ENCODE assay signal across 24 cellular contexts in the genomic region with DNA sequence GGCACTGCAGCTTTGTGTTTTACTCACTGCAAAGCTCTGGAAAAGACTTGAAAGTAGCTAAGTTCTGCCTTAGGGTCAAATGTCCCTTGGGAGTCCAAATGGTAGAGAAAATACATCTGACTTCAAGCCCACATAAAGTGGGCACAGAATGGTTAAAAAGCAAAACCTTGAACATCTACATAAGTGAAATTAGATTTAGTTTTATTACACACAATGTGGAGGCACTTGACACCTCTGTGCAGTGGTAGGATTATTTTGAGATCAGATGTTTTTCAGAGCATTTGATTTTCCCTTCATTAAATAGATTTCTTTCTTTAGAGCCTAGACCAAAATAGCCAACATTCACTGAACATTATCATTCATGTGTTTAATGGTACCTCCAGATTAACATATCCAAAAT. TPM values are rescaled to one million over a fixed set of nuclear protein-coding genes. Genes with fewer than 3 reads are reported as not detected.
DNase-seq lines count a peak whose midpoint lies in the region; ATAC-seq and TF ChIP-seq lines count a peak whose summit lies in the region.
"Had no signal": no experiment of that assay in that cellular context is flagged by ENCODE, and none has a peak within 500 bp of the region (broad histone marks: within the 10 kb centered on the region; RNA-seq: fewer than 3 reads in every experiment).

No MANE protein-coding gene starts in this region.

- 0 out of 2 replicates have a peak overlapping the region, but pooled peaks have one; percentile 8 for H3K4me2 ChIP-seq in DOHH2 (ENCODE audit: low read length)
- peak overlapping the region; percentile 18 for H3K4me2 ChIP-seq in OCI-LY7 (ENCODE audit: low read length)
- no peak overlapping the region for H3K4me2 ChIP-seq in hepatocyte
- H3K4me2 ChIP-seq: A549, BLaER1, GM23338 had no signal

- H3K4me3 ChIP-seq in DOHH2 (ENCODE audit: low read length): no peak overlapping the region
- H3K4me3 ChIP-seq in OCI-LY7 (ENCODE audit: low read depth, low read length, poor library complexity, severe bottlenecking): no peak overlapping the region
- no peak overlapping the region for H3K4me3 ChIP-seq in heart right ventricle
- H3K4me3 ChIP-seq in hepatocyte: no peak overlapping the region
- H3K4me3 ChIP-seq: A549, BLaER1, GM12878, GM23338 had no signal

- POLR2A ChIA-PET in OCI-LY7 (lab: Charles Lee): interaction anchor here (0.7 to 2.8 kb wide), 8 partner anchors 10 to 586 kb away, joined by 3 to 8 read pairs (median 4); partner anchors contain the start of gene FCRL3

- ATAC-seq in naive B cell (ENCODE audit: low read depth in 2 of 2) (no peak), HG02623 (IDR thresholded peaks at IDR 0.05; ENCODE audit: unreplicated experiment) (no peak), heart right ventricle (no peak)
- ATAC-seq: A549; CD8-positive, alpha-beta T cell; GM12878; GM23338; HCT116 had no signal

- no peaks in the 10 kb centered on the region for H3K36me3 Mint-ChIP-seq in naive B cell
- H3K36me3 Mint-ChIP-seq: CD4-positive, CD25-positive, alpha-beta regulatory T cell; CD8-positive, alpha-beta T cell had no signal

- BruUV-seq in OCI-LY7 (replicated peaks; lab: Mats Ljungman, UMichigan): no TSS peak

- CTCF ChIA-PET in OCI-LY7 (lab: Charles Lee; ENCODE audit: unreplicated experiment): no interaction called here

- no peaks in the 10 kb centered on the region for H3K27me3 ChIP-seq in DOHH2 (ENCODE audit: control insufficient read depth, low read length)
- H3K27me3 ChIP-seq in heart right ventricle: no peaks in the 10 kb centered on the region
- H3K27me3 ChIP-seq in hepatocyte: no peaks in the 10 kb centered on the region
- H3K27me3 ChIP-seq: BLaER1 had no signal

- H3K4me1 ChIP-seq in DOHH2 (ENCODE audit: control insufficient read depth, low read length): peaks cover 51% of the 10 kb centered on the region
- H3K4me1 ChIP-seq in OCI-LY7 (ENCODE audit: insufficient read depth, low read length, poor library complexity, severe bottlenecking): peaks cover 55% of the 10 kb centered on the region
- H3K4me1 ChIP-seq in heart right ventricle: no peaks in the 10 kb centered on the region
- H3K4me1 ChIP-seq in hepatocyte (ENCODE audit: insufficient read depth): no peaks in the 10 kb centered on the region
- H3K4me1 ChIP-seq: A549, BLaER1, Caco-2 had no signal

- TF ChIP-seq CTCF in DOHH2 (IDR thresholded peaks at IDR 0.05; ENCODE audit: low read depth, low read length, poor library complexity, severe bottlenecking): no peak
- no peak for TF ChIP-seq CTCF in OCI-LY7 (conservative IDR thresholded peaks at IDR 0.05; ENCODE audit: low read length)
- TF ChIP-seq CTCF in heart right ventricle (IDR thresholded peaks at IDR 0.05): no peak
- no peak for TF ChIP-seq CTCF in hepatocyte (IDR thresholded peaks at IDR 0.05; ENCODE audit: poor library complexity)

- H3F3A ChIP-seq in DOHH2 (ENCODE audit: control insufficient read depth, insufficient read depth): peaks cover 13% of the 10 kb centered on the region; the same call in 1 of the 2 replicates

- H3K9me2 ChIP-seq in DOHH2 (replicated peaks; ENCODE audit: control insufficient read depth, low read length): no peaks in the 10 kb centered on the region
- H3K9me2 ChIP-seq in OCI-LY7 (ENCODE audit: insufficient read depth, low read length): no peaks in the 10 kb centered on the region
- H3K9me2 ChIP-seq in hepatocyte (replicated peaks; ENCODE audit: insufficient read depth): no peaks in the 10 kb centered on the region

- peaks cover 0 to 8% (median 3%) of the 10 kb centered on the region in 7 donors for H3K9me3 Mint-ChIP-seq in naive B cell
- H3K9me3 Mint-ChIP-seq: CD8-positive, alpha-beta T cell; GM23338; H9 had no signal

- H3K9me3 ChIP-seq in DOHH2 (ENCODE audit: control insufficient read depth, insufficient read depth, low read length) (no peaks in the 10 kb centered on the region), OCI-LY7 (ENCODE audit: low read length) (peaks cover 1% of the 10 kb centered on the region; the same call in 1 of the 2 replicates), heart right ventricle (peaks cover 0 to 2% (median 0%) of the 10 kb centered on the region in 11 donors), hepatocyte (ENCODE audit: low read depth) (no peaks in the 10 kb centered on the region)
- H3K9me3 ChIP-seq: A549, BLaER1, Caco-2 had no signal

- H3K27ac Mint-ChIP-seq in naive B cell: peak overlapping the region; percentile 4 to 95 (median 73)
- H3K27ac Mint-ChIP-seq: CD8-positive, alpha-beta T cell; GM23338; H9 had no signal

- DNase-seq in OCI-LY7 (ENCODE audit: low spot score): no peak
- no peak for DNase-seq in naive B cell
- DNase-seq in stimulated activated CD4-positive, alpha-beta T cell treated with anti-CD3 and anti-CD28 coated beads, Interleukin-2, amount 100 ng/mL, for 48 hours: no peak
- no peak for DNase-seq in heart right ventricle
- no peak for DNase-seq in hepatocyte (ENCODE audit: low spot score)
- DNase-seq: 8988T; ACHN; Caco-2; CD4-positive, CD25-positive, alpha-beta regulatory T cell; CD8-positive, alpha-beta T cell; DMS153; DND-41; EL; GDM1; H9 had no signal

- H2AFZ ChIP-seq in OCI-LY7 (ENCODE audit: low read length) (peak overlapping the region; percentile 48; the same call in 1 of the 2 replicates), hepatocyte (no peak overlapping the region)
- H2AFZ ChIP-seq: GM23338 had no signal

- no peaks in the 10 kb centered on the region for H4K20me1 ChIP-seq in DOHH2 (ENCODE audit: control insufficient read depth, insufficient read depth, low read depth, low read length)
- no peaks in the 10 kb centered on the region for H4K20me1 ChIP-seq in OCI-LY7 (ENCODE audit: insufficient read depth, low read length)
- no peaks in the 10 kb centered on the region for H4K20me1 ChIP-seq in hepatocyte (ENCODE audit: insufficient read depth, poor library complexity, severe bottlenecking)
- H4K20me1 ChIP-seq: BLaER1 had no signal

- H3K27me3 Mint-ChIP-seq in naive B cell: no peaks in the 10 kb centered on the region
- H3K27me3 Mint-ChIP-seq: CD4-positive, CD25-positive, alpha-beta regulatory T cell had no signal

- no peak overlapping the region for H3K27ac ChIP-seq in DOHH2 (ENCODE audit: low read depth, low read length)
- H3K27ac ChIP-seq in OCI-LY7 (ENCODE audit: low read depth, low read length, poor library complexity, severe bottlenecking): no peak overlapping the region
- H3K27ac ChIP-seq in heart right ventricle: no peak overlapping the region
- H3K27ac ChIP-seq in hepatocyte: no peak overlapping the region
- H3K27ac ChIP-seq: A549, BLaER1, C4-2B had no signal

- H3K4me3 Mint-ChIP-seq in naive B cell: peak overlapping the region in 7 of 8 donors; percentile 32 to 82 (median 51)
- H3K4me3 Mint-ChIP-seq: CD4-positive, CD25-positive, alpha-beta regulatory T cell; CD8-positive, alpha-beta T cell; GM23338; H9 had no signal

- H3K36me3 ChIP-seq in DOHH2 (ENCODE audit: control insufficient read depth, low read length): no peaks in the 10 kb centered on the region
- no peaks in the 10 kb centered on the region; the same call in 1 of the 2 replicates for H3K36me3 ChIP-seq in OCI-LY7 (ENCODE audit: insufficient read depth, low read length)
- no peaks in the 10 kb centered on the region for H3K36me3 ChIP-seq in heart right ventricle
- H3K36me3 ChIP-seq in hepatocyte (replicated peaks; ENCODE audit: insufficient read depth, low read depth): no peaks in the 10 kb centered on the region
- H3K36me3 ChIP-seq: BLaER1 had no signal

- H3K4me1 Mint-ChIP-seq in naive B cell: peaks cover 62 to 90% (median 63%) of the 10 kb centered on the region in 3 donors
- H3K4me1 Mint-ChIP-seq: GM23338, H9 had no signal

- H3K79me2 ChIP-seq in DOHH2 (ENCODE audit: control insufficient read depth, low read length) (no peaks in the 10 kb centered on the region), OCI-LY7 (ENCODE audit: insufficient read depth, low read depth, low read length) (no peaks in the 10 kb centered on the region), hepatocyte (no peaks in the 10 kb centered on the region)

- intact Hi-C loops in OCI-LY7 (cut with micrococcal nuclease; ENCODE audit: unreplicated experiment): no loop called here
- intact Hi-C loops in heart right ventricle (cut with DNase I): no loop called here

RNA-seq across cellular contexts. Expression of gene FCRL3, which starts 11.2 kb away (rescaled TPM):
- 0.77 and 0.88 TPM in 2 replicates for total RNA-seq in OCI-LY7 (2014; rRNA removed; shearing (Covaris generic))
- total RNA-seq in OCI-LY7 (2022) (0.99 and 1.1 TPM in 2 replicates), heart right ventricle (1 to 10 TPM in 1 of 10 donors, under 1 TPM in 2, not detected in 7; 0.13 to 1.3 (median 0.20) TPM), hepatocyte (not detected in 2 replicates)
- polyA plus RNA-seq in naive B cell (ENCODE audit: low read depth in 6 of 6) (100 to 1,000 TPM; 129 to 322 (median 238) TPM), heart right ventricle (under 1 TPM in 1 of 2 donors, not detected in 1; 0.01 TPM), hepatocyte (not detected in 2 replicates)
- total RNA-seq: Caco-2, GM23338, H4, H9 had no signal
- polyA plus RNA-seq: GM23338 had no signal
